Comparison of ENCODE assay signal across 28 cellular contexts in genomic region chr4:52752921-52753320, GRCh38. TPM values are rescaled to one million over a fixed set of nuclear protein-coding genes. Genes with fewer than 3 reads are reported as not detected.
A peak's percentile ranks its signal among the peaks of the same experiment; 100 is the strongest.
DNase-seq lines count a peak whose midpoint lies in the region; ATAC-seq, FAIRE-seq and TF ChIP-seq lines count a peak whose summit lies in the region.
"Had no signal": no experiment of that assay in that cellular context is flagged by ENCODE, and none has a peak within 500 bp of the region (broad histone marks: within the 10 kb centered on the region; RNA-seq: fewer than 3 reads in every experiment).

No MANE protein-coding gene starts in this region.

- no peak overlapping the region for H3K27ac ChIP-seq in mesenchymal stem cell (ENCODE audit: low read length, poor library complexity, severe bottlenecking)
- H3K27ac ChIP-seq: BLaER1, KMS-11, SJSA1 had no signal

- peaks cover 39 to 58% of the 10 kb centered on the region in 2 donors for H3K27me3 Mint-ChIP-seq in natural killer cell (ENCODE audit: low read depth in 2 of 2)
- peaks cover 38 to 45% of the 10 kb centered on the region in 2 donors for H3K27me3 Mint-ChIP-seq in natural killer cell treated with Interleukin-12 subunit alpha and Interleukin-12 subunit beta and Interleukin-15 and Interleukin-18, amount 100 ng/mL, for 72 hours
- peaks cover 28% of the 10 kb centered on the region for H3K27me3 Mint-ChIP-seq in type B pancreatic cell

- no peak overlapping the region for H4K91ac ChIP-seq in mesenchymal stem cell (ENCODE audit: low read length)

- H2BK120ac ChIP-seq in mesenchymal stem cell (ENCODE audit: low read depth, low read length) = no peak overlapping the region

- ATAC-seq in natural killer cell (no peak), esophagus mucosa (no peak)
- no peak for ATAC-seq in natural killer cell treated with Interleukin-12 subunit alpha and Interleukin-12 subunit beta and Interleukin-15 and Interleukin-18, amount 100 ng/mL, for 72 hours
- ATAC-seq: GM12878, PC-3 had no signal

- H3K79me1 ChIP-seq in mesenchymal stem cell (replicated peaks; ENCODE audit: low read length, poor library complexity, severe bottlenecking) = no peaks in the 10 kb centered on the region

- H4K8ac ChIP-seq in mesenchymal stem cell (ENCODE audit: low read length) = no peak overlapping the region

- H3K4me1 ChIP-seq in mesenchymal stem cell (ENCODE audit: control insufficient read depth, insufficient read depth, low read depth, low read length) = peaks cover 12% of the 10 kb centered on the region
- H3K4me1 ChIP-seq: BLaER1, HAP-1, SJSA1 had no signal

- H3K18ac ChIP-seq in mesenchymal stem cell (ENCODE audit: low read depth in 1 of 2, low read length in 2 of 2) = no peak overlapping the region

- H2BK15ac ChIP-seq in mesenchymal stem cell (ENCODE audit: low read depth, poor library complexity, severe bottlenecking) = no peak overlapping the region

- WGBS in mesenchymal stem cell = 93% methylated on average over 7 of the region's 7 CpGs

- H3K27ac Mint-ChIP-seq in natural killer cell (no peak overlapping the region), type B pancreatic cell (no peak overlapping the region)
- no peak overlapping the region for H3K27ac Mint-ChIP-seq in natural killer cell treated with Interleukin-12 subunit alpha and Interleukin-12 subunit beta and Interleukin-15 and Interleukin-18, amount 100 ng/mL, for 72 hours
- H3K27ac Mint-ChIP-seq: CD4-positive, CD25-positive, alpha-beta regulatory T cell had no signal

- H2BK12ac ChIP-seq in mesenchymal stem cell (ENCODE audit: low read length in 2 of 2) = no peak overlapping the region

- peaks cover 0 to 3% of the 10 kb centered on the region in 2 experiments for H3K36me3 ChIP-seq in mesenchymal stem cell (ENCODE audit: control insufficient read depth in 1 of 2, insufficient read depth in 2 of 2, low read depth in 1 of 2, low read length in 2 of 2)
- H3K36me3 ChIP-seq: BLaER1, HAP-1, SJSA1 had no signal

- H3K9me3 Mint-ChIP-seq in natural killer cell = no peaks in the 10 kb centered on the region
- H3K9me3 Mint-ChIP-seq in natural killer cell treated with Interleukin-12 subunit alpha and Interleukin-12 subunit beta and Interleukin-15 and Interleukin-18, amount 100 ng/mL, for 72 hours = no peaks in the 10 kb centered on the region
- H3K9me3 Mint-ChIP-seq in type B pancreatic cell = no peaks in the 10 kb centered on the region

- H3K27me3 ChIP-seq in mesenchymal stem cell (ENCODE audit: control insufficient read depth in 1 of 2, insufficient read depth in 1 of 2, low read length in 2 of 2) = peaks cover 0 to 62% of the 10 kb centered on the region in 2 experiments
- H3K27me3 ChIP-seq: BLaER1, SJSA1 had no signal

- H3K4me3 Mint-ChIP-seq in natural killer cell (peak overlapping the region; percentile 21), type B pancreatic cell (peak overlapping the region; percentile 37)
- no peak overlapping the region for H3K4me3 Mint-ChIP-seq in natural killer cell treated with Interleukin-12 subunit alpha and Interleukin-12 subunit beta and Interleukin-15 and Interleukin-18, amount 100 ng/mL, for 72 hours
- H3K4me3 Mint-ChIP-seq: IgD-negative memory B cell had no signal

- H3K4me3 ChIP-seq in mesenchymal stem cell (ENCODE audit: insufficient read depth in 1 of 2, low read depth in 1 of 2, low read length in 2 of 2) (no peak overlapping the region), foreskin fibroblast (ENCODE audit: low read depth in 1 of 2, low read length in 2 of 2) (no peak overlapping the region)
- H3K4me3 ChIP-seq: BLaER1, GM12878, HAP-1, SJSA1 had no signal

- DNase-seq in natural killer cell = no peak
- no peak for DNase-seq in natural killer cell treated with Interleukin-12 subunit alpha and Interleukin-12 subunit beta and Interleukin-15 and Interleukin-18, amount 100 ng/mL, for 72 hours (ENCODE audit: low spot score)
- peak; percentile 3 for DNase-seq in astrocyte of the hippocampus (ENCODE audit: low read depth, low spot score)
- DNase-seq in mesenchymal stem cell = peak; percentile 9
- DNase-seq in type B pancreatic cell (ENCODE audit: extremely low spot score, unreplicated experiment) = no peak
- DNase-seq in urothelium cell line (ENCODE audit: low spot score) = no peak
- no peak for DNase-seq in foreskin fibroblast
- DNase-seq: CD4-positive, CD25-positive, alpha-beta regulatory T cell; GDM1; GOT3; MM.1S; NCI-H1048; NCI-H1417; NCI-H1694; NCI-H2029 treated with DMSO at 0.1 percent for 48 hours; NCI-H446 treated with DMSO at 0.1 percent for 48 hours; NCI-H526; NCI-H82; NK-92 treated with Interleukin-12 subunit alpha and Interleukin-12 subunit beta, amount 100 ng/mL, for 24 hours; PC-3 had no signal

- no peak overlapping the region for H2AFZ ChIP-seq in mesenchymal stem cell (ENCODE audit: low read depth, low read length)

- H3K4me1 Mint-ChIP-seq in natural killer cell (peaks cover 6 to 7% of the 10 kb centered on the region in 2 donors), type B pancreatic cell (ENCODE audit: unreplicated experiment) (peaks cover 3% of the 10 kb centered on the region)
- H3K4me1 Mint-ChIP-seq in natural killer cell treated with Interleukin-12 subunit alpha and Interleukin-12 subunit beta and Interleukin-15 and Interleukin-18, amount 100 ng/mL, for 72 hours (ENCODE audit: low read depth in 2 of 2) = peaks cover 0 to 3% of the 10 kb centered on the region in 2 donors

- no peak overlapping the region for H2BK5ac ChIP-seq in mesenchymal stem cell (ENCODE audit: low read depth, low read length, poor library complexity, severe bottlenecking)

- no peaks in the 10 kb centered on the region for H3K9me3 ChIP-seq in mesenchymal stem cell (ENCODE audit: control insufficient read depth, low read length)
- H3K9me3 ChIP-seq: HAP-1, SJSA1 had no signal

- no peak overlapping the region for H2AK5ac ChIP-seq in mesenchymal stem cell (ENCODE audit: low read length, severe bottlenecking)

- FAIRE-seq in urothelium cell line (lab: Jason Lieb, UNC) = no peak
- FAIRE-seq: GM12878 had no signal

- H3K9ac ChIP-seq in mesenchymal stem cell (ENCODE audit: low read length) = no peak overlapping the region
- H3K9ac ChIP-seq: BLaER1, KMS-11 had no signal

- H3K4ac ChIP-seq in mesenchymal stem cell (ENCODE audit: low read depth in 1 of 2, low read length in 2 of 2) = no peak overlapping the region

- no peak overlapping the region for H3K23ac ChIP-seq in mesenchymal stem cell (ENCODE audit: low read length in 2 of 2)

- TF ChIP-seq CTCF in natural killer cell (IDR thresholded peaks at IDR 0.05) (no peak), type B pancreatic cell (conservative IDR thresholded peaks at IDR 0.05) (no peak), foreskin fibroblast (IDR thresholded peaks at IDR 0.05; ENCODE audit: low read depth, low read length) (no peak)

- no peak overlapping the region for H3K14ac ChIP-seq in mesenchymal stem cell (ENCODE audit: low read length in 2 of 2)

- H3K4me2 ChIP-seq in mesenchymal stem cell (ENCODE audit: low read length, poor library complexity, severe bottlenecking) = no peak overlapping the region
- H3K4me2 ChIP-seq: BLaER1, KMS-11 had no signal

- intact Hi-C loops in natural killer cell (cut with micrococcal nuclease) = no loop called here

- no peaks in the 10 kb centered on the region for H3K36me3 Mint-ChIP-seq in natural killer cell
- peaks cover 5% of the 10 kb centered on the region for H3K36me3 Mint-ChIP-seq in natural killer cell treated with Interleukin-12 subunit alpha and Interleukin-12 subunit beta and Interleukin-15 and Interleukin-18, amount 100 ng/mL, for 72 hours
- no peaks in the 10 kb centered on the region for H3K36me3 Mint-ChIP-seq in type B pancreatic cell
- H3K36me3 Mint-ChIP-seq: CD4-positive, CD25-positive, alpha-beta regulatory T cell had no signal

RNA-seq across cellular contexts. Expression of gene ERVMER34-1, which starts 1.7 kb away (rescaled TPM):
- total RNA-seq in natural killer cell = not detected
- not detected for total RNA-seq in natural killer cell treated with Interleukin-12 subunit alpha and Interleukin-12 subunit beta and Interleukin-15 and Interleukin-18, amount 100 ng/mL, for 72 hours
- 0.75 TPM for polyA plus RNA-seq in mesenchymal stem cell (2013, experiment 1 of 2)
- 0.63 TPM for polyA plus RNA-seq in mesenchymal stem cell (2013, experiment 2 of 2)
- total RNA-seq in type B pancreatic cell (ENCODE audit: low replicate concordance) = 1.9 and 3.9 TPM in 2 replicates
- total RNA-seq in esophagus mucosa = 5.1 TPM
- total RNA-seq: A172; CD4-positive, CD25-positive, alpha-beta regulatory T cell; GM12878; SJSA1 had no signal
- polyA plus RNA-seq: GM12878, IgD-negative memory B cell had no signal

Comparison
In these comparisons a context has a peak if more than half of its experiments do, and no peak if none do; other contexts are left out.
1. DNase-seq: peak in astrocyte of the hippocampus (single experiment) and mesenchymal stem cell (single experiment); none in natural killer cell (single experiment), natural killer cell treated with Interleukin-12 subunit alpha and Interleukin-12 subunit beta and Interleukin-15 and Interleukin-18, amount 100 ng/mL, for 72 hours (single experiment), type B pancreatic cell (single experiment), urothelium cell line (single experiment) and foreskin fibroblast (0 of 2).